In genomic region chr17:82219753-82220709, GRCh38 we compare ENCODE assay signal across 17 cellular contexts. TPM values are rescaled to one million over a fixed set of nuclear protein-coding genes. Genes with fewer than 3 reads are reported as not detected.
DNase-seq lines count a peak whose midpoint lies in the region; ATAC-seq and TF ChIP-seq lines count a peak whose summit lies in the region.
"Had no signal": no experiment of that assay in that cellular context is flagged by ENCODE, and none has a peak within 500 bp of the region (broad histone marks: within the 10 kb centered on the region; RNA-seq: fewer than 3 reads in every experiment).

No MANE protein-coding gene starts in this region.

- no peak overlapping the region for H3K4me2 ChIP-seq in neuronal stem cell (ENCODE audit: insufficient read depth, low read length, poor library complexity, severe bottlenecking)
- H3K4me2 ChIP-seq: BLaER1 had no signal

- no peaks in the 10 kb centered on the region for H3K36me3 Mint-ChIP-seq in chondrocyte (ENCODE audit: low read depth)
- no peaks in the 10 kb centered on the region for H3K36me3 Mint-ChIP-seq in activated naive CD8-positive, alpha-beta T cell treated with anti-CD3 and anti-CD28 coated beads, Interleukin-2, amount 50 U/mL, for 24 hours (ENCODE audit: low read depth)
- H3K36me3 Mint-ChIP-seq: CD8-positive, alpha-beta memory T cell; IgD-negative memory B cell had no signal

- H2AFZ ChIP-seq in neuronal stem cell (ENCODE audit: low read length), result no peak overlapping the region

- H3K14ac ChIP-seq in neuronal stem cell (ENCODE audit: low read length), result peak overlapping the region; percentile 56

- ATAC-seq in Right ventricle myocardium inferior (no peak), left cardiac atrium (no peak)
- no peak for ATAC-seq in activated naive CD8-positive, alpha-beta T cell treated with anti-CD3 and anti-CD28 coated beads, Interleukin-2, amount 50 U/mL, for 24 hours

- H3K4me3 ChIP-seq in neuronal stem cell (ENCODE audit: low read length in 2 of 2), result no peak overlapping the region
- H3K4me3 ChIP-seq: BLaER1 had no signal

- H2BK5ac ChIP-seq in neuronal stem cell (ENCODE audit: low read length), result no peak overlapping the region

- no peak overlapping the region for H3K9ac ChIP-seq in neuronal stem cell (ENCODE audit: low read depth, low read length, poor library complexity)
- H3K9ac ChIP-seq: BLaER1 had no signal

- H3K79me1 ChIP-seq in neuronal stem cell (ENCODE audit: low read depth, low read length), result no peaks in the 10 kb centered on the region

- H3K27ac ChIP-seq in neuronal stem cell (replicated peaks; ENCODE audit: low read length), result no peak overlapping the region
- H3K27ac ChIP-seq: BLaER1, HL-60 had no signal

- H3K27me3 Mint-ChIP-seq in chondrocyte (ENCODE audit: low read depth), result no peaks in the 10 kb centered on the region
- H3K27me3 Mint-ChIP-seq in activated naive CD8-positive, alpha-beta T cell treated with anti-CD3 and anti-CD28 coated beads, Interleukin-2, amount 50 U/mL, for 24 hours, result no peaks in the 10 kb centered on the region
- H3K27me3 Mint-ChIP-seq: IgD-negative memory B cell had no signal

- H2AK5ac ChIP-seq in neuronal stem cell (ENCODE audit: low read depth, low read length), result peak overlapping the region; percentile 53

- peak overlapping the region; percentile 37 for H3K4ac ChIP-seq in neuronal stem cell (ENCODE audit: low read length)

- H3K23ac ChIP-seq in neuronal stem cell (ENCODE audit: low read depth, low read length, poor library complexity), result peak overlapping the region; percentile 52

- no peak overlapping the region for H2BK120ac ChIP-seq in neuronal stem cell (ENCODE audit: low read depth, low read length)

- H4K8ac ChIP-seq in neuronal stem cell (ENCODE audit: low read depth, low read length), result no peak overlapping the region

- no peaks in the 10 kb centered on the region for H3K27me3 ChIP-seq in neuronal stem cell (ENCODE audit: control insufficient read depth in 3 of 3, insufficient read depth in 3 of 3, low read depth in 1 of 3, low read length in 3 of 3)
- H3K27me3 ChIP-seq: BLaER1 had no signal

- H3K18ac ChIP-seq in neuronal stem cell (ENCODE audit: low read length), result peak overlapping the region; percentile 17

- no peak for TF ChIP-seq CTCF in chondrocyte (IDR thresholded peaks at IDR 0.05)

- DNase-seq in Right ventricle myocardium inferior (ENCODE audit: missing footprints) (peak; percentile 37), left cardiac atrium (no peak), chondrocyte (ENCODE audit: low spot score) (peak; percentile 83), neuronal stem cell (ENCODE audit: low spot score) (no peak), inferior parietal cortex (ENCODE audit: extremely low spot score) (no peak), SHP77 (lab: John Stamatoyannopoulos, UW) (no peak)
- DNase-seq in activated naive CD8-positive, alpha-beta T cell treated with anti-CD3 and anti-CD28 coated beads, Interleukin-2, amount 50 U/mL, for 24 hours, result no peak
- DNase-seq: 8988T; AML-193; Caco-2; CD8-positive, alpha-beta memory T cell; DND-41; GDM1; HCEC 1CT had no signal

- H3K27ac Mint-ChIP-seq in chondrocyte (ENCODE audit: unreplicated experiment), result no peak overlapping the region
- H3K27ac Mint-ChIP-seq in activated naive CD8-positive, alpha-beta T cell treated with anti-CD3 and anti-CD28 coated beads, Interleukin-2, amount 50 U/mL, for 24 hours, result no peak overlapping the region

- H2BK12ac ChIP-seq in neuronal stem cell (ENCODE audit: low read length), result no peak overlapping the region

- no peak overlapping the region for H4K91ac ChIP-seq in neuronal stem cell (ENCODE audit: low read depth, low read length, poor library complexity)

- no peaks in the 10 kb centered on the region for H3K36me3 ChIP-seq in neuronal stem cell (replicated peaks in 1 of 2; ENCODE audit: control insufficient read depth in 2 of 2, insufficient read depth in 2 of 2, low read length in 2 of 2)
- H3K36me3 ChIP-seq: BLaER1 had no signal

- peaks cover 0 to 10% of the 10 kb centered on the region in 2 donors for H3K4me1 ChIP-seq in neuronal stem cell (ENCODE audit: control insufficient read depth in 2 of 2, insufficient read depth in 1 of 2, low read depth in 1 of 2, low read length in 2 of 2)

- H3K4me3 Mint-ChIP-seq in chondrocyte (ENCODE audit: unreplicated experiment), result no peak overlapping the region
- no peak overlapping the region for H3K4me3 Mint-ChIP-seq in activated naive CD8-positive, alpha-beta T cell treated with anti-CD3 and anti-CD28 coated beads, Interleukin-2, amount 50 U/mL, for 24 hours
- H3K4me3 Mint-ChIP-seq: IgD-negative memory B cell had no signal

- no peaks in the 10 kb centered on the region for H3K9me3 ChIP-seq in neuronal stem cell (replicated peaks in 1 of 2; ENCODE audit: control insufficient read depth in 2 of 2, insufficient read depth in 1 of 2, low read depth in 1 of 2, low read length in 2 of 2)
- H3K9me3 ChIP-seq: BLaER1, Caco-2 had no signal

- intact Hi-C loops in Right ventricle myocardium inferior (cut with DNase I), result no loop called here
- intact Hi-C loops in left cardiac atrium (cut with DNase I), result no loop called here

- no peaks in the 10 kb centered on the region for H3K9me3 Mint-ChIP-seq in chondrocyte (ENCODE audit: low read depth)
- no peaks in the 10 kb centered on the region for H3K9me3 Mint-ChIP-seq in activated naive CD8-positive, alpha-beta T cell treated with anti-CD3 and anti-CD28 coated beads, Interleukin-2, amount 50 U/mL, for 24 hours
- H3K9me3 Mint-ChIP-seq: CD8-positive, alpha-beta memory T cell; IgD-negative memory B cell had no signal

- H3K4me1 Mint-ChIP-seq in chondrocyte (ENCODE audit: low read depth), result peaks cover 23% of the 10 kb centered on the region
- peaks cover 16% of the 10 kb centered on the region for H3K4me1 Mint-ChIP-seq in activated naive CD8-positive, alpha-beta T cell treated with anti-CD3 and anti-CD28 coated beads, Interleukin-2, amount 50 U/mL, for 24 hours

- no CpG with 5 or more reads among the region's 11 CpGs for WGBS in neuronal stem cell (ENCODE audit: extremely low coverage in 2 of 2, insufficient read length in 2 of 2, insufficient replicate concordance in 1 of 2), 2 donors

- H2BK15ac ChIP-seq in neuronal stem cell (ENCODE audit: low read length), result peak overlapping the region; percentile 37

RNA-seq across cellular contexts. Expression of gene CCDC57, which starts 7.4 kb away (rescaled TPM):
- 7.9 TPM for total RNA-seq in Right ventricle myocardium inferior
- total RNA-seq in left cardiac atrium, result 10 to 100 TPM; 11.9 to 17.2 TPM
- total RNA-seq in chondrocyte, result 23.5 to 39.8 TPM (median 24.1 TPM) in 3 replicates
- polyA plus RNA-seq in neuronal stem cell (2013, experiment 1 of 2), result 26.0 TPM
- 24.0 TPM for polyA plus RNA-seq in neuronal stem cell (2013, experiment 2 of 2)

RNA-seq across cellular contexts. Expression of gene SLC16A3, which starts 8.8 kb away (rescaled TPM):
- 10.4 TPM for total RNA-seq in Right ventricle myocardium inferior
- 10 to 100 TPM; 18.4 to 35.7 TPM for total RNA-seq in left cardiac atrium
- 53.3 to 206 TPM (median 189 TPM) in 3 replicates for total RNA-seq in chondrocyte
- 3.5 TPM for polyA plus RNA-seq in neuronal stem cell (2013, experiment 1 of 2)
- 3.2 TPM for polyA plus RNA-seq in neuronal stem cell (2013, experiment 2 of 2)

RNA-seq across cellular contexts. Expression of gene CSNK1D, which starts 53.5 kb away (rescaled TPM):
- total RNA-seq in Right ventricle myocardium inferior (62.6 TPM), left cardiac atrium (10 to 100 TPM; 63.6 to 88.2 TPM), chondrocyte (93.0 to 94.5 TPM (median 93.9 TPM) in 3 replicates)
- polyA plus RNA-seq in neuronal stem cell (2013, experiment 1 of 2), result 70.3 TPM
- 72.1 TPM for polyA plus RNA-seq in neuronal stem cell (2013, experiment 2 of 2)

Comparison
In these comparisons a context has a peak if more than half of its experiments do, and no peak if none do; other contexts are left out.
1. DNase-seq: peak in Right ventricle myocardium inferior (single experiment) and chondrocyte (single experiment); none in left cardiac atrium (single experiment), neuronal stem cell (single experiment), activated naive CD8-positive, alpha-beta T cell treated with anti-CD3 and anti-CD28 coated beads, Interleukin-2, amount 50 U/mL, for 24 hours (single experiment), inferior parietal cortex (single experiment) and SHP77 (0 of 2).